22 cellular contexts compared by ENCODE assay signal in genomic region chr3:155225417-155225816, GRCh38.
DNase-seq lines count a peak whose midpoint lies in the region; ATAC-seq and TF ChIP-seq lines count a peak whose summit lies in the region.
"Had no signal": no experiment of that assay in that cellular context is flagged by ENCODE, and none has a peak within 500 bp of the region (broad histone marks: within the 10 kb centered on the region; RNA-seq: fewer than 3 reads in every experiment).

No MANE protein-coding gene starts in this region.

- no peaks in the 10 kb centered on the region for H3K79me1 ChIP-seq in mesenchymal stem cell (replicated peaks; ENCODE audit: low read length, poor library complexity, severe bottlenecking)

- H3K4me1 Mint-ChIP-seq in GM23338: no peaks in the 10 kb centered on the region
- H3K4me1 Mint-ChIP-seq: CD4-positive, alpha-beta memory T cell had no signal

- H3K27ac Mint-ChIP-seq in GM23338: no peak overlapping the region
- H3K27ac Mint-ChIP-seq: CD4-positive, alpha-beta memory T cell; HFFc6 had no signal

- no peak overlapping the region for H4K8ac ChIP-seq in mesenchymal stem cell (ENCODE audit: low read length)

- no peak overlapping the region for H3K4me3 Mint-ChIP-seq in GM23338
- H3K4me3 Mint-ChIP-seq: CD4-positive, alpha-beta memory T cell; HFFc6 had no signal

- no peak overlapping the region for H3K18ac ChIP-seq in mesenchymal stem cell (ENCODE audit: low read depth in 1 of 2, low read length in 2 of 2)

- no peak overlapping the region for H2AK5ac ChIP-seq in mesenchymal stem cell (ENCODE audit: low read length, severe bottlenecking)

- peaks cover 16% of the 10 kb centered on the region for H3K9me2 ChIP-seq in GM23338 (ENCODE audit: insufficient read depth)

- H3K27ac ChIP-seq in GM23338 (ENCODE audit: low read depth) (no peak overlapping the region), mesenchymal stem cell (ENCODE audit: low read length, poor library complexity, severe bottlenecking) (no peak overlapping the region), spleen (no peak overlapping the region)
- H3K27ac ChIP-seq: A549; BLaER1 treated with 17β-estradiol and CSF1 and Interleukin-3, amounts not matched to agents 10 nM and 100 nM; GM23248 had no signal

- H3K4me2 ChIP-seq in GM23338 (no peak overlapping the region), mesenchymal stem cell (ENCODE audit: low read length, poor library complexity, severe bottlenecking) (no peak overlapping the region)
- H3K4me2 ChIP-seq: A549 had no signal

- H3K9me3 Mint-ChIP-seq in GM23338: peaks cover 8% of the 10 kb centered on the region
- H3K9me3 Mint-ChIP-seq: HFFc6 had no signal

- TF ChIP-seq CTCF in GM23338 (conservative IDR thresholded peaks at IDR 0.05; ENCODE audit: low read depth in 2 of 2) (no peak), spleen (IDR thresholded peaks at IDR 0.05 in 8 of 11, conservative IDR thresholded peaks at IDR 0.05 in 3 of 11) (no peak)

- intact Hi-C loops in spleen (cut with DNase I; ENCODE audit: low total_unique reads): no loop called here

- H3K4me3 ChIP-seq in GM23338 (no peak overlapping the region), mesenchymal stem cell (ENCODE audit: insufficient read depth in 1 of 2, low read depth in 1 of 2, low read length in 2 of 2) (no peak overlapping the region), spleen (no peak overlapping the region)
- H3K4me3 ChIP-seq: A549; BLaER1 treated with 17β-estradiol and CSF1 and Interleukin-3, amounts not matched to agents 10 nM and 100 nM; GM23248; HAP-1 had no signal

- no peak overlapping the region for H2BK120ac ChIP-seq in mesenchymal stem cell (ENCODE audit: low read depth, low read length)

- H4K91ac ChIP-seq in mesenchymal stem cell (ENCODE audit: low read length): no peak overlapping the region

- H2AFZ ChIP-seq in GM23338 (0 out of 2 replicates have a peak overlapping the region, but pooled peaks have one; percentile 14), mesenchymal stem cell (ENCODE audit: low read depth, low read length) (no peak overlapping the region)
- H2AFZ ChIP-seq: GM23248 had no signal

- no peak overlapping the region for H3K4ac ChIP-seq in mesenchymal stem cell (ENCODE audit: low read depth in 1 of 2, low read length in 2 of 2)

- no peak overlapping the region for H2BK5ac ChIP-seq in mesenchymal stem cell (ENCODE audit: low read depth, low read length, poor library complexity, severe bottlenecking)

- H3K27me3 Mint-ChIP-seq in GM23338 (ENCODE audit: insufficient read depth, low read depth, poor library complexity): peaks cover 6% of the 10 kb centered on the region
- H3K27me3 Mint-ChIP-seq: CD4-positive, alpha-beta memory T cell had no signal

- no peak overlapping the region for H3K23ac ChIP-seq in mesenchymal stem cell (ENCODE audit: low read length in 2 of 2)

- no peaks in the 10 kb centered on the region for H3K27me3 ChIP-seq in GM23338 (ENCODE audit: insufficient read depth)
- H3K27me3 ChIP-seq in mesenchymal stem cell (ENCODE audit: control insufficient read depth in 1 of 2, insufficient read depth in 1 of 2, low read length in 2 of 2): no peaks in the 10 kb centered on the region
- no peaks in the 10 kb centered on the region for H3K27me3 ChIP-seq in spleen (replicated peaks in 1 of 7)
- H3K27me3 ChIP-seq: BE2C; BLaER1 treated with 17β-estradiol and CSF1 and Interleukin-3, amounts not matched to agents 10 nM and 100 nM had no signal

- H3K9ac ChIP-seq in mesenchymal stem cell (ENCODE audit: low read length): no peak overlapping the region
- H3K9ac ChIP-seq: BLaER1 treated with 17β-estradiol and CSF1 and Interleukin-3, amounts not matched to agents 10 nM and 100 nM; GM23248 had no signal

- H3K9me3 ChIP-seq in mesenchymal stem cell (ENCODE audit: control insufficient read depth, low read length) (peaks cover 6% of the 10 kb centered on the region), spleen (peaks cover 0 to 23% (median 2%) of the 10 kb centered on the region in 8 donors)
- H3K9me3 ChIP-seq: BE2C, HAP-1 had no signal

- no peak for TF ChIP-seq POLR2A in spleen (IDR thresholded peaks at IDR 0.05)

- peak overlapping the region; percentile 26 for H2BK15ac ChIP-seq in mesenchymal stem cell (ENCODE audit: low read depth, poor library complexity, severe bottlenecking)

- DNase-seq in GM23338 (ENCODE audit: low spot score): no peak
- DNase-seq in ecto neural progenitor cell (ENCODE audit: low spot score): peak; percentile 40
- DNase-seq in mesenchymal stem cell: no peak
- peak; percentile 58 for DNase-seq in spleen
- no peak for DNase-seq in NCI-H2081 (lab: John Stamatoyannopoulos, UW)
- no peak for DNase-seq in NCI-H524 treated with DMSO at 0.1 percent for 48 hours (lab: John Stamatoyannopoulos, UW)
- DNase-seq: 8988T; ACHN; AML-193; BE2C; Calu3; CD4-positive, alpha-beta memory T cell; COR-L47; DMS53; DMS79 treated with DMSO at 0.1 percent for 48 hours; GF-D8; GM23248; HFFc6 had no signal

- no peaks in the 10 kb centered on the region for H4K20me1 ChIP-seq in GM23338 (replicated peaks; ENCODE audit: insufficient read depth)
- H4K20me1 ChIP-seq: BLaER1 treated with 17β-estradiol and CSF1 and Interleukin-3, amounts not matched to agents 10 nM and 100 nM had no signal

- H3F3A ChIP-seq in GM23338 (replicated peaks; ENCODE audit: low read depth): no peaks in the 10 kb centered on the region

- H3K4me1 ChIP-seq in GM23338 (ENCODE audit: insufficient read depth) (no peaks in the 10 kb centered on the region), mesenchymal stem cell (ENCODE audit: control insufficient read depth, insufficient read depth, low read depth, low read length) (peaks cover 4% of the 10 kb centered on the region), spleen (no peaks in the 10 kb centered on the region)
- H3K4me1 ChIP-seq: A549, BE2C, HAP-1 had no signal

- no peaks in the 10 kb centered on the region for H3K36me3 ChIP-seq in GM23338 (ENCODE audit: insufficient read depth)
- H3K36me3 ChIP-seq in mesenchymal stem cell (ENCODE audit: control insufficient read depth in 1 of 2, insufficient read depth in 2 of 2, low read depth in 1 of 2, low read length in 2 of 2): no peaks in the 10 kb centered on the region
- H3K36me3 ChIP-seq in spleen: no peaks in the 10 kb centered on the region
- H3K36me3 ChIP-seq: BE2C, HAP-1 had no signal

- WGBS in mesenchymal stem cell: 93% methylated on average over 5 of the region's 5 CpGs
- 88 to 95% (median 91%) methylated on average over 5 of the region's 5 CpGs for WGBS in spleen, 5 donors

- peak overlapping the region in 1 of 2 experiments; percentile 15 for H3K14ac ChIP-seq in mesenchymal stem cell (ENCODE audit: low read length in 2 of 2)

- peaks cover 9% of the 10 kb centered on the region; the same call in 2 of the 3 replicates for H3K36me3 Mint-ChIP-seq in GM23338 (ENCODE audit: low read depth)
- H3K36me3 Mint-ChIP-seq: CD4-positive, alpha-beta memory T cell had no signal

- no peaks in the 10 kb centered on the region for H3K79me2 ChIP-seq in GM23338 (replicated peaks; ENCODE audit: insufficient read depth)

- H2BK12ac ChIP-seq in mesenchymal stem cell (ENCODE audit: low read length in 2 of 2): no peak overlapping the region

- no peak for ATAC-seq in GM23338
- no peak for ATAC-seq in HG02970 (IDR thresholded peaks at IDR 0.05; ENCODE audit: low FRiP score, unreplicated experiment)
- ATAC-seq: A549 had no signal

TF ChIP-seq in GM23338, 12 proteins besides CTCF, POLR2A, EP300 and RAD21 (continues in another document):
- TF ChIP-seq EZH2phosphoT487 (IDR thresholded peaks at IDR 0.05; ENCODE audit: unreplicated experiment) (no peak), JUNB (IDR thresholded peaks at IDR 0.05; ENCODE audit: unreplicated experiment) (no peak), ZNF331 (CRISPR knock-in tag; IDR thresholded peaks at IDR 0.05; ENCODE audit: low read depth) (no peak), CREB1 (CRISPR knock-in tag; IDR thresholded peaks at IDR 0.05; ENCODE audit: low read depth) (no peak), POLR2AphosphoS5 (IDR thresholded peaks at IDR 0.05; ENCODE audit: low read depth) (no peak), STAT1 (IDR thresholded peaks at IDR 0.05; ENCODE audit: unreplicated experiment) (no peak), NANOG (IDR thresholded peaks at IDR 0.05; ENCODE audit: borderline replicate concordance) (no peak), EZH2 (IDR thresholded peaks at IDR 0.05; ENCODE audit: low read depth, unreplicated experiment) (no peak)

Comparison
In these comparisons a context has a peak if more than half of its experiments do, and no peak if none do; other contexts are left out.
1. DNase-seq: peak in ecto neural progenitor cell (single experiment) and spleen (single experiment); none in GM23338 (single experiment), mesenchymal stem cell (single experiment), NCI-H2081 (0 of 2) and NCI-H524 treated with DMSO at 0.1 percent for 48 hours (single experiment).